ENCODE assay signal across 21 cellular contexts in genomic region chr15:39588531-39589192, GRCh38. TPM values are rescaled to one million over a fixed set of nuclear protein-coding genes. Genes with fewer than 3 reads are reported as not detected.
A peak's percentile ranks its signal among the peaks of the same experiment; 100 is the strongest.
DNase-seq lines count a peak whose midpoint lies in the region; ATAC-seq and TF ChIP-seq lines count a peak whose summit lies in the region.
"Had no signal": no experiment of that assay in that cellular context is flagged by ENCODE, and none has a peak within 500 bp of the region (broad histone marks: within the 10 kb centered on the region; RNA-seq: fewer than 3 reads in every experiment).

No MANE protein-coding gene starts in this region.

- ATAC-seq in IMR-90 (ENCODE audit: low read depth) (no peak), WTC11 (no peak)
- ATAC-seq: Panc1 had no signal

- H2AFZ ChIP-seq in IMR-90 (replicated peaks; ENCODE audit: low read length, poor library complexity) = no peak overlapping the region
- H2AFZ ChIP-seq: neural progenitor cell had no signal

- H3K4me3 ChIP-seq in IMR-90 (ENCODE audit: insufficient read depth, low read depth, low read length) = no peak overlapping the region
- H3K4me3 ChIP-seq: neural progenitor cell, tibial artery had no signal

- H3K27ac Mint-ChIP-seq in endothelial cell (ENCODE audit: unreplicated experiment) = no peak overlapping the region
- no peak overlapping the region for H3K27ac Mint-ChIP-seq in WTC11
- H3K27ac Mint-ChIP-seq: activated CD4-positive, alpha-beta T cell treated with anti-CD3 and anti-CD28 coated beads, Interleukin-2, amount 10 ng/mL, durations not matched to agents 7 days and 5 days; CD4-positive, alpha-beta T cell; mesothelial cell of epicardium; neural progenitor cell had no signal

- no peak overlapping the region for H3K18ac ChIP-seq in IMR-90 (ENCODE audit: low read depth, low read length)

- intact Hi-C loops in IMR-90 (cut with micrococcal nuclease) = no loop called here

- no peak overlapping the region for H3K4ac ChIP-seq in IMR-90 (ENCODE audit: low read depth, low read length)

- no peaks in the 10 kb centered on the region for H3K27me3 Mint-ChIP-seq in endothelial cell (ENCODE audit: unreplicated experiment)
- H3K27me3 Mint-ChIP-seq in WTC11 (ENCODE audit: low read depth) = no peaks in the 10 kb centered on the region

- H3K56ac ChIP-seq in IMR-90 (ENCODE audit: extremely low read depth, insufficient read depth, low read length) = no peak overlapping the region

- H2AK9ac ChIP-seq in IMR-90 (replicated peaks; ENCODE audit: low read depth, low read length, poor library complexity) = peak overlapping the region; percentile 11

- H4K20me1 ChIP-seq in IMR-90 (ENCODE audit: insufficient read depth, low read length) = peaks cover 99% of the 10 kb centered on the region

- H3K36me3 ChIP-seq in IMR-90 (ENCODE audit: control insufficient read depth, insufficient read depth, low read length) = peaks cover 78% of the 10 kb centered on the region
- H3K36me3 ChIP-seq: neural progenitor cell had no signal

- TSS peak; percentile 27 for BruUV-seq in IMR-90 (replicated peaks; lab: Mats Ljungman, UMichigan)

- H3K79me1 ChIP-seq in IMR-90 (ENCODE audit: low read depth in 1 of 2, low read length in 2 of 2) = peaks cover 4 to 81% of the 10 kb centered on the region in 2 experiments; a peak in 3 of 4 replicates

- no peak overlapping the region for H3K14ac ChIP-seq in IMR-90 (replicated peaks; ENCODE audit: low read depth, low read length)

- H3K27me3 ChIP-seq in IMR-90 (ENCODE audit: control insufficient read depth, insufficient read depth, low read length) = no peaks in the 10 kb centered on the region
- H3K27me3 ChIP-seq: neural progenitor cell, tibial artery had no signal

- POLR2A ChIA-PET in IMR-90 (lab: Charles Lee; ENCODE audit: unreplicated experiment) = interaction anchor here (1.6 kb wide), 1 partner anchor 10 kb away, joined by 3 read pairs; no protein-coding TSS in a partner anchor
- POLR2A ChIA-PET in WTC11 (lab: Charles Lee) = no interaction called here

- no peak overlapping the region for H2BK20ac ChIP-seq in IMR-90 (ENCODE audit: low read depth, low read length)

- DNase-seq in ACHN (peak; percentile 12), IMR-90 (peak; percentile 44), endothelial cell (ENCODE audit: low spot score) (no peak), glomerular visceral epithelial cell (ENCODE audit: extremely low spot score) (peak; percentile 25), DMS114 treated with DMSO at 0.1 percent for 48 hours (lab: John Stamatoyannopoulos, UW; ENCODE audit: unreplicated experiment) (no peak), WTC11 (ENCODE audit: low spot score) (no peak)
- DNase-seq in stimulated activated naive CD4-positive, alpha-beta T cell treated with Interleukin-2 at 50 U/mL for 16 hours (lab: John Stamatoyannopoulos, UW) = no peak
- DNase-seq in activated CD4-positive, alpha-beta T cell treated with anti-CD3 and anti-CD28 coated beads for 4 hours = no peak
- DNase-seq: activated CD4-positive, alpha-beta T cell treated with anti-CD3 and anti-CD28 coated beads, Interleukin-2, amount 10 ng/mL, durations not matched to agents 7 days and 5 days; activated naive CD4-positive, alpha-beta T cell treated with Interleukin-2 at 50 U/mL for 16 hours; anterior cingulate cortex; CD4-positive, alpha-beta T cell; DMS79; hypothalamus; NCI-H146; NCI-H2171 treated with DMSO at 0.1 percent for 48 hours; NCI-H82; tibial artery had no signal

- no peak overlapping the region for H2BK15ac ChIP-seq in IMR-90 (ENCODE audit: low read depth, low read length)

- peaks cover 13% of the 10 kb centered on the region for H3K9me1 ChIP-seq in IMR-90 (ENCODE audit: insufficient read depth, low read length)

- no peak overlapping the region for H4K5ac ChIP-seq in IMR-90 (ENCODE audit: low read depth, low read length)

- H3K4me3 Mint-ChIP-seq in endothelial cell (ENCODE audit: unreplicated experiment) = peak overlapping the region; percentile 32
- H3K4me3 Mint-ChIP-seq in WTC11 = no peak overlapping the region
- H3K4me3 Mint-ChIP-seq: activated CD4-positive, alpha-beta T cell treated with anti-CD3 and anti-CD28 coated beads, Interleukin-2, amount 10 ng/mL, durations not matched to agents 7 days and 5 days; CD4-positive, alpha-beta T cell; mesothelial cell of epicardium; neural progenitor cell had no signal

- no peak overlapping the region for H4K8ac ChIP-seq in IMR-90 (ENCODE audit: low read depth in 2 of 2, low read length in 2 of 2)

- H2AK5ac ChIP-seq in IMR-90 (ENCODE audit: low read depth, low read length) = no peak overlapping the region

- no peak overlapping the region for H3K27ac ChIP-seq in IMR-90 (ENCODE audit: insufficient read depth, low read length)
- H3K27ac ChIP-seq: neural progenitor cell, tibial artery had no signal

- in situ Hi-C loops in ACHN (cut with HindIII; ENCODE audit: low pct_ligation_motif_present, low pct_unique_long_range_greater_than_20kb, low sequenced_read_pairs) = no loop called here
- in situ Hi-C loops in IMR-90 (cut with MboI; ENCODE audit: low sequenced_read_pairs) = no loop called here

- dilution Hi-C loops in IMR-90 (cut with HindIII; ENCODE audit: low sequenced_read_pairs, unreplicated experiment) = no loop called here

- H3K9me3 Mint-ChIP-seq in endothelial cell (ENCODE audit: unreplicated experiment) (no peaks in the 10 kb centered on the region), WTC11 (no peaks in the 10 kb centered on the region)
- H3K9me3 Mint-ChIP-seq: activated CD4-positive, alpha-beta T cell treated with anti-CD3 and anti-CD28 coated beads, Interleukin-2, amount 10 ng/mL, durations not matched to agents 7 days and 5 days; CD4-positive, alpha-beta T cell; mesothelial cell of epicardium; neural progenitor cell had no signal

- TF ChIP-seq RAD21 in IMR-90 (IDR thresholded peaks at IDR 0.05; ENCODE audit: low read length) = no peak

- H3K4me2 ChIP-seq in IMR-90 (ENCODE audit: low read depth, low read length) = no peak overlapping the region; the same call in 1 of the 2 replicates
- H3K4me2 ChIP-seq: neural progenitor cell had no signal

- peaks cover 7% of the 10 kb centered on the region for H3K4me1 Mint-ChIP-seq in endothelial cell (ENCODE audit: unreplicated experiment)
- H3K4me1 Mint-ChIP-seq in WTC11 = no peaks in the 10 kb centered on the region; the same call in 1 of the 2 replicates

- H3K4me1 ChIP-seq in IMR-90 (ENCODE audit: control insufficient read depth, insufficient read depth, low read length) = no peaks in the 10 kb centered on the region; the same call in 1 of the 2 replicates
- H3K4me1 ChIP-seq: neural progenitor cell had no signal

- no peak overlapping the region for H2BK120ac ChIP-seq in IMR-90 (ENCODE audit: low read depth, low read length)

- H2BK5ac ChIP-seq in IMR-90 (ENCODE audit: low read depth, low read length, poor library complexity, severe bottlenecking) = no peak overlapping the region

- peaks cover 5% of the 10 kb centered on the region for H3K36me3 Mint-ChIP-seq in endothelial cell (ENCODE audit: low read depth, unreplicated experiment)
- H3K36me3 Mint-ChIP-seq in WTC11 = peaks cover 100% of the 10 kb centered on the region

- TF ChIP-seq POLR2A in IMR-90 (IDR thresholded peaks at IDR 0.05; ENCODE audit: low read depth, low read length) = peak; percentile 16; the same call in 1 of the 2 replicates

- 88% methylated on average over 8 of the region's 13 CpGs; no CpG with 5 or more reads in 1 of the 2 experiments for WGBS in IMR-90 (ENCODE audit: extremely low coverage in 2 of 2, insufficient read length in 1 of 2), 2 experiments

- CTCF ChIA-PET in IMR-90 (lab: Yijun Ruan, JAX) = no interaction called here
- CTCF ChIA-PET in WTC11 (lab: Charles Lee) = no interaction called here

- TF ChIP-seq CTCF in IMR-90 (conservative IDR thresholded peaks at IDR 0.05; ENCODE audit: low read depth, low read length) (no peak), endothelial cell (IDR thresholded peaks at IDR 0.05; ENCODE audit: unreplicated experiment) (no peak), WTC11 (IDR thresholded peaks at IDR 0.05) (no peak)

- no peak overlapping the region for H4K91ac ChIP-seq in IMR-90 (ENCODE audit: insufficient read depth, low read depth, low read length)

- H3K9ac ChIP-seq in IMR-90 (ENCODE audit: low read depth, low read length) = no peak overlapping the region
- H3K9ac ChIP-seq: neural progenitor cell had no signal

- H3K9me3 ChIP-seq in IMR-90 (ENCODE audit: control insufficient read depth, insufficient read depth, low read length) = no peaks in the 10 kb centered on the region
- H3K9me3 ChIP-seq: tibial artery had no signal

- no peak overlapping the region for H3K23ac ChIP-seq in IMR-90 (ENCODE audit: low read depth, low read length)

TF ChIP-seq in IMR-90, 13 proteins besides CTCF, POLR2A, EP300 and RAD21 (continues in another document):
- TF ChIP-seq USF2 (IDR thresholded peaks at IDR 0.05; ENCODE audit: low read depth, low read length) (peak; percentile 13; the same call in 1 of the 2 replicates), NFE2L2 (IDR thresholded peaks at IDR 0.05; ENCODE audit: low read depth, low read length) (no peak), MAZ (IDR thresholded peaks at IDR 0.05; ENCODE audit: borderline replicate concordance, low read depth, low read length) (no peak)

TF ChIP-seq in WTC11, 78 proteins besides CTCF, POLR2A, EP300 and RAD21 (continues in another document):
- TF ChIP-seq SOX15 (CRISPR knock-in tag; IDR thresholded peaks at IDR 0.05) (no peak), TEAD1 (CRISPR knock-in tag; IDR thresholded peaks at IDR 0.05) (no peak), ZBTB43 (CRISPR knock-in tag; IDR thresholded peaks at IDR 0.05) (no peak)

RNA-seq across cellular contexts. Expression of gene THBS1, which starts 7.8 kb away (rescaled TPM):
- 3,217 and 4,071 TPM in 2 replicates for total RNA-seq in IMR-90 (2012; rRNA removed)
- polyA plus RNA-seq in IMR-90 (2012; rRNA removed) = 1,562 and 1,711 TPM in 2 replicates
- polyA plus RNA-seq in IMR-90 (2012; cell fraction: cytosol; rRNA removed) = 567 and 904 TPM in 2 replicates
- 2,496 and 5,799 TPM in 2 replicates for polyA plus RNA-seq in IMR-90 (2012; cell fraction: nucleus; rRNA removed; ENCODE audit: low replicate concordance)
- total RNA-seq in endothelial cell (ENCODE audit: unreplicated experiment) = 8.2 TPM
- 37.1 to 41.4 TPM (median 41.2 TPM) in 3 replicates for total RNA-seq in WTC11 (2021)

Comparison
In these comparisons a context has a peak if more than half of its experiments do, and no peak if none do; other contexts are left out.
1. DNase-seq: peak in ACHN (single experiment), IMR-90 (single experiment) and glomerular visceral epithelial cell (single experiment); none in endothelial cell (single experiment), DMS114 treated with DMSO at 0.1 percent for 48 hours (single experiment), stimulated activated naive CD4-positive, alpha-beta T cell treated with Interleukin-2 at 50 U/mL for 16 hours (single experiment), WTC11 (single experiment) and activated CD4-positive, alpha-beta T cell treated with anti-CD3 and anti-CD28 coated beads for 4 hours (0 of 2).
2. RNA of gene THBS1, which starts 7.8 kb away (total RNA-seq): 3,217 to 4,071 TPM in IMR-90; 37.1 to 41.4 TPM in WTC11 and 8.2 TPM in endothelial cell (single experiment); every median in the first group is over 10 times any median in the second.